11 cellular contexts compared by ENCODE assay signal in genomic region chr4:2861631-2862436, GRCh38. TPM values are rescaled to one million over a fixed set of nuclear protein-coding genes. Genes with fewer than 3 reads are reported as not detected.
A peak's percentile ranks its signal among the peaks of the same experiment; 100 is the strongest.
DNase-seq lines count a peak whose midpoint lies in the region; ATAC-seq and TF ChIP-seq lines count a peak whose summit lies in the region.
"Had no signal": no experiment of that assay in that cellular context is flagged by ENCODE, and none has a peak within 500 bp of the region (broad histone marks: within the 10 kb centered on the region; RNA-seq: fewer than 3 reads in every experiment).

No MANE protein-coding gene starts in this region.

- H3K27me3 Mint-ChIP-seq in CD14-positive monocyte (ENCODE audit: low read depth in 3 of 3), result no peaks in the 10 kb centered on the region

- DNase-seq in CD14-positive monocyte (ENCODE audit: low spot score), result no peak
- DNase-seq in MM.1S, result no peak
- no peak for DNase-seq in esophagus squamous epithelium (lab: John Stamatoyannopoulos, UW)
- DNase-seq in NCI-H82 treated with DMSO at 0.1 percent for 48 hours (lab: John Stamatoyannopoulos, UW; ENCODE audit: unreplicated experiment), result no peak
- DNase-seq in neuronal stem cell (ENCODE audit: low spot score), result no peak
- DNase-seq: COR-L47, NCI-H1048, SHP77 had no signal

- H3K4me1 ChIP-seq in MM.1S (ENCODE audit: low read length), result peaks cover 22% of the 10 kb centered on the region
- H3K4me1 ChIP-seq in esophagus squamous epithelium, result peaks cover 31 to 100% (median 55%) of the 10 kb centered on the region in 3 donors
- H3K4me1 ChIP-seq in neutrophil (ENCODE audit: control insufficient read depth in 1 of 2, insufficient read depth in 1 of 2, low read depth in 1 of 2, low read length in 1 of 2), result peaks cover 64 to 70% of the 10 kb centered on the region in 2 experiments
- H3K4me1 ChIP-seq in neuronal stem cell (ENCODE audit: control insufficient read depth in 2 of 2, insufficient read depth in 1 of 2, low read depth in 1 of 2, low read length in 2 of 2), result peaks cover 7 to 15% of the 10 kb centered on the region in 2 donors

- 70 to 79% methylated on average over 4 of the region's 4 CpGs for WGBS in esophagus squamous epithelium, 2 donors
- WGBS in neuronal stem cell (ENCODE audit: extremely low coverage in 2 of 2, insufficient read length in 2 of 2, insufficient replicate concordance in 1 of 2), 2 donors, result no CpG with 5 or more reads among the region's 4 CpGs

- ATAC-seq in GM21423 (IDR thresholded peaks at IDR 0.05; ENCODE audit: unreplicated experiment), result no peak
- no peak for ATAC-seq in GM19035 (IDR thresholded peaks at IDR 0.05; ENCODE audit: unreplicated experiment)

- H3K79me1 ChIP-seq in neuronal stem cell (ENCODE audit: low read depth, low read length), result peaks cover 9% of the 10 kb centered on the region

- no peak overlapping the region for H2BK15ac ChIP-seq in neuronal stem cell (ENCODE audit: low read length)

- H3K9me3 ChIP-seq in MM.1S (replicated peaks; ENCODE audit: insufficient read depth, low read length), result no peaks in the 10 kb centered on the region
- no peaks in the 10 kb centered on the region for H3K9me3 ChIP-seq in esophagus squamous epithelium
- no peaks in the 10 kb centered on the region for H3K9me3 ChIP-seq in neutrophil
- no peaks in the 10 kb centered on the region for H3K9me3 ChIP-seq in neuronal stem cell (replicated peaks in 1 of 2; ENCODE audit: control insufficient read depth in 2 of 2, insufficient read depth in 1 of 2, low read depth in 1 of 2, low read length in 2 of 2)

- H2BK120ac ChIP-seq in neuronal stem cell (ENCODE audit: low read depth, low read length), result no peak overlapping the region

- H3K4me2 ChIP-seq in MM.1S (ENCODE audit: low read depth, low read length) (peak overlapping the region; percentile 40), neuronal stem cell (ENCODE audit: insufficient read depth, low read length, poor library complexity, severe bottlenecking) (no peak overlapping the region)

- H3K27me3 ChIP-seq in MM.1S (replicated peaks; ENCODE audit: insufficient read depth, low read length) (no peaks in the 10 kb centered on the region), esophagus squamous epithelium (no peaks in the 10 kb centered on the region), neutrophil (no peaks in the 10 kb centered on the region), neuronal stem cell (ENCODE audit: control insufficient read depth in 3 of 3, insufficient read depth in 3 of 3, low read depth in 1 of 3, low read length in 3 of 3) (no peaks in the 10 kb centered on the region)

- H3K27ac Mint-ChIP-seq in CD14-positive monocyte, result peak overlapping the region in 5 of 7 donors; percentile 12 to 78 (median 39)

- H4K20me1 ChIP-seq in MM.1S (ENCODE audit: insufficient read depth, low read length), result peaks cover 32% of the 10 kb centered on the region

- H4K8ac ChIP-seq in neuronal stem cell (ENCODE audit: low read depth, low read length), result no peak overlapping the region

- H3K4me1 Mint-ChIP-seq in CD14-positive monocyte, result peaks cover 70% of the 10 kb centered on the region

- H3K4me3 Mint-ChIP-seq in CD14-positive monocyte, result peak overlapping the region in 1 of 2 donors; percentile 11

- TF ChIP-seq CTCF in CD14-positive monocyte (IDR thresholded peaks at IDR 0.05), result no peak
- TF ChIP-seq CTCF in MM.1S (IDR thresholded peaks at IDR 0.05; ENCODE audit: low read length), result no peak
- no peak for TF ChIP-seq CTCF in esophagus squamous epithelium (IDR thresholded peaks at IDR 0.05)
- TF ChIP-seq CTCF in neutrophil (IDR thresholded peaks at IDR 0.05), result no peak

- no peak overlapping the region for H2AFZ ChIP-seq in MM.1S (ENCODE audit: low read length)
- H2AFZ ChIP-seq in neuronal stem cell (ENCODE audit: low read length), result no peak overlapping the region

- H3K14ac ChIP-seq in neuronal stem cell (ENCODE audit: low read length), result no peak overlapping the region

- H3K27ac ChIP-seq in MM.1S (ENCODE audit: low read length) (peak overlapping the region; percentile 5; the same call in 1 of the 2 replicates), esophagus squamous epithelium (peak overlapping the region; percentile 10 to 73 (median 60)), neutrophil (peak overlapping the region; percentile 74), neuronal stem cell (replicated peaks; ENCODE audit: low read length) (no peak overlapping the region)

- H3K79me2 ChIP-seq in MM.1S (ENCODE audit: low read length), result peaks cover 98% of the 10 kb centered on the region

- H2BK5ac ChIP-seq in neuronal stem cell (ENCODE audit: low read length), result no peak overlapping the region

- no peak overlapping the region for H3K18ac ChIP-seq in neuronal stem cell (ENCODE audit: low read length)

- no peak overlapping the region for H3K23ac ChIP-seq in neuronal stem cell (ENCODE audit: low read depth, low read length, poor library complexity)

- peaks cover 12% of the 10 kb centered on the region for H3F3A ChIP-seq in MM.1S (ENCODE audit: insufficient read depth, low read length)

- H3K36me3 Mint-ChIP-seq in CD14-positive monocyte, result peaks cover 8 to 17% of the 10 kb centered on the region in 2 donors

- H3K9me3 Mint-ChIP-seq in CD14-positive monocyte, result no peaks in the 10 kb centered on the region

- H2AK5ac ChIP-seq in neuronal stem cell (ENCODE audit: low read depth, low read length), result no peak overlapping the region

- H4K91ac ChIP-seq in neuronal stem cell (ENCODE audit: low read depth, low read length, poor library complexity), result no peak overlapping the region

- intact Hi-C loops in CD14-positive monocyte (cut with micrococcal nuclease), result no loop called here
- intact Hi-C loops in esophagus squamous epithelium (cut with DNase I), result no loop called here

- peaks cover 3% of the 10 kb centered on the region; the same call in 1 of the 2 replicates for H3K36me3 ChIP-seq in MM.1S (replicated peaks; ENCODE audit: insufficient read depth, low read length)
- H3K36me3 ChIP-seq in esophagus squamous epithelium, result no peaks in the 10 kb centered on the region
- H3K36me3 ChIP-seq in neutrophil, result no peaks in the 10 kb centered on the region
- H3K36me3 ChIP-seq in neuronal stem cell (replicated peaks in 1 of 2; ENCODE audit: control insufficient read depth in 2 of 2, insufficient read depth in 2 of 2, low read length in 2 of 2), result peaks cover 0 to 11% of the 10 kb centered on the region in 2 donors

- no peak overlapping the region for H2BK12ac ChIP-seq in neuronal stem cell (ENCODE audit: low read length)

- no peak overlapping the region for H3K4me3 ChIP-seq in MM.1S (ENCODE audit: low read length)
- H3K4me3 ChIP-seq in esophagus squamous epithelium, result no peak overlapping the region
- no peak overlapping the region for H3K4me3 ChIP-seq in neutrophil (ENCODE audit: low read depth in 1 of 2, low read length in 1 of 2)
- H3K4me3 ChIP-seq in neuronal stem cell (ENCODE audit: low read length in 2 of 2), result no peak overlapping the region

- H3K9ac ChIP-seq in MM.1S (ENCODE audit: low read length) (no peak overlapping the region), neuronal stem cell (ENCODE audit: low read depth, low read length, poor library complexity) (no peak overlapping the region)

- TF ChIP-seq POLR2A in esophagus squamous epithelium (IDR thresholded peaks at IDR 0.05), result no peak

- no peaks in the 10 kb centered on the region for H3K9me2 ChIP-seq in MM.1S (replicated peaks; ENCODE audit: insufficient read depth, low read length)

- H3K4ac ChIP-seq in neuronal stem cell (ENCODE audit: low read length), result no peak overlapping the region

RNA-seq across cellular contexts. Expression of gene ADD1, which starts 18.2 kb away (rescaled TPM):
- polyA plus RNA-seq in CD14-positive monocyte, result 100 to 1,000 TPM in 1 of 2 donors, 10 to 100 TPM in 1; 76.1 to 103 TPM
- 100 to 1,000 TPM in 2 of 4 donors, 10 to 100 TPM in 2; 81.7 to 144 (median 103) TPM for total RNA-seq in esophagus squamous epithelium
- polyA plus RNA-seq in neuronal stem cell (2013, experiment 1 of 2), result 169 TPM
- polyA plus RNA-seq in neuronal stem cell (2013, experiment 2 of 2), result 159 TPM
